In the genomic region with DNA sequence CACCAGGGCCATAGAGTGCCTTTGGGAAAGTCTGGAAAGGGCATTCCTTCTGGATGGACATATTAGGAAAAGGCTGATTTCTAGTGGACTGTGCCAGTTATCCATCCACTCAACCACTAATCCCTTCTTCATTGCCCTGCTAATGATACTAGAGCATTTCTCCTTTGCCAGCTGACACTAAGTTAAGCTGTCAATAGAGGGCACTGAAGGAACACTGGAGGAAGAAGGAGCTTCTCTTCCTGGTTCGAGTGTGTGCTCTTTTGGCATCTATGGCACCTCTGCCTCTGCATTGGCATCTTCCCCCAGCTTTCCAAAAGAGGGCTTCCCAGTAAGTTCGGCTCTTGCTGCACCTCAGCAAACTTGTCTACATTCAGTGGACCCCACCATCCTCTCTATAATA, we compare ENCODE assay signal across 8 cellular contexts.
DNase-seq lines count a peak whose midpoint lies in the region; ATAC-seq and TF ChIP-seq lines count a peak whose summit lies in the region.

No MANE protein-coding gene starts in this region.

- H3K4me3 ChIP-seq in MG63, result no peak overlapping the region

- DNase-seq in left ventricle myocardium superior, result no peak
- DNase-seq in cardiac septum (ENCODE audit: low spot score), result no peak
- peak; percentile 56 for DNase-seq in NCI-H1105 treated with DMSO at 0.1 percent for 48 hours (lab: John Stamatoyannopoulos, UW)
- DNase-seq in medulla oblongata (ENCODE audit: extremely low spot score), result peak; percentile 5
- no peak for DNase-seq in OCI-M2 (lab: John Stamatoyannopoulos, UW; ENCODE audit: unreplicated experiment)
- DNase-seq in MG63, result no peak

- H3K27ac ChIP-seq in VCaP, result no peak overlapping the region

- no peaks in the 10 kb centered on the region for H3K9me3 ChIP-seq in MG63

- TF ChIP-seq CTCF in VCaP (conservative IDR thresholded peaks at IDR 0.05), result peak; percentile 52

- H3K27me3 ChIP-seq in MG63, result no peaks in the 10 kb centered on the region; the same call in 1 of the 2 replicates

- peak; percentile 41 for ATAC-seq in left ventricle myocardium superior
- ATAC-seq in HG02642 (IDR thresholded peaks at IDR 0.05; ENCODE audit: poor library complexity, unreplicated experiment), result peak; percentile 85

- intact Hi-C loops in left ventricle myocardium superior (cut with micrococcal nuclease), result no loop called here
- intact Hi-C loops in cardiac septum (cut with DNase I), result no loop called here

- no peaks in the 10 kb centered on the region for H3K36me3 ChIP-seq in MG63

Comparison
In these comparisons a context has a peak if more than half of its experiments do, and no peak if none do; other contexts are left out.
1. DNase-seq: peak in NCI-H1105 treated with DMSO at 0.1 percent for 48 hours (single experiment) and medulla oblongata (single experiment); none in left ventricle myocardium superior (single experiment), cardiac septum (single experiment), OCI-M2 (single experiment) and MG63 (single experiment).